In genomic region chr14:57970594-57970993, GRCh38 we compare ENCODE assay signal across 17 cellular contexts.
DNase-seq lines count a peak whose midpoint lies in the region; ATAC-seq, FAIRE-seq and TF ChIP-seq lines count a peak whose summit lies in the region.
"Had no signal": no experiment of that assay in that cellular context is flagged by ENCODE, and none has a peak within 500 bp of the region (broad histone marks: within the 10 kb centered on the region; RNA-seq: fewer than 3 reads in every experiment).

No MANE protein-coding gene starts in this region.

- H3K4me3 ChIP-seq in right cardiac atrium (ENCODE audit: low read length) = no peak overlapping the region
- no peak overlapping the region for H3K4me3 ChIP-seq in thyroid gland (replicated peaks in 1 of 3)
- H3K4me3 ChIP-seq: A549, GM12878, GM23248, HAP-1 had no signal

- H3K9me3 ChIP-seq in right cardiac atrium (ENCODE audit: control insufficient read depth, low read length) (no peaks in the 10 kb centered on the region), thyroid gland (no peaks in the 10 kb centered on the region)
- H3K9me3 ChIP-seq: A549, HAP-1 had no signal

- no peak for TF ChIP-seq CTCF in thyroid gland (IDR thresholded peaks at IDR 0.05)

- H3K4me1 ChIP-seq in right cardiac atrium (ENCODE audit: control insufficient read depth, insufficient read depth, low read length) (no peaks in the 10 kb centered on the region), thyroid gland (peaks cover 6 to 14% of the 10 kb centered on the region in 2 donors)
- H3K4me1 ChIP-seq: A549 had no signal

- no peaks in the 10 kb centered on the region for H3K36me3 ChIP-seq in thyroid gland
- H3K36me3 ChIP-seq: HAP-1 had no signal

- FAIRE-seq in GM12892 (lab: Jason Lieb, UNC) = no peak
- FAIRE-seq: A549, GM12878, GM19239 had no signal

- peak; percentile 49 to 65 for ATAC-seq in right cardiac atrium
- ATAC-seq in Right ventricle myocardium superior (ENCODE audit: poor library complexity) = no peak
- no peak for ATAC-seq in HG03439 (IDR thresholded peaks at IDR 0.05; ENCODE audit: unreplicated experiment)
- ATAC-seq: A549 had no signal

- DNase-seq in NCI-H1105 treated with DMSO at 0.1 percent for 48 hours (lab: John Stamatoyannopoulos, UW) = peak; percentile 5
- DNase-seq in NCI-H1105 (lab: John Stamatoyannopoulos, UW) = no peak
- no peak for DNase-seq in right cardiac atrium
- no peak for DNase-seq in Right ventricle myocardium superior
- DNase-seq in thyroid gland = peak; percentile 10 to 16
- DNase-seq in GM12892 (ENCODE audit: insufficient read length) = no peak
- DNase-seq: AML-193; CD4-positive, alpha-beta memory T cell; DMS153; DMS79; GM23248 had no signal

- intact Hi-C loops in right cardiac atrium (cut with DNase I) (no loop called here), Right ventricle myocardium superior (cut with DNase I) (no loop called here), thyroid gland (cut with DNase I) (no loop called here)

- H3K27me3 ChIP-seq in right cardiac atrium (ENCODE audit: control insufficient read depth, insufficient read depth) (no peaks in the 10 kb centered on the region), thyroid gland (no peaks in the 10 kb centered on the region)

- H3K27ac ChIP-seq in right cardiac atrium (ENCODE audit: low read length) (no peak overlapping the region), thyroid gland (no peak overlapping the region)
- H3K27ac ChIP-seq: 22Rv1, A549, GM23248 had no signal

- WGBS in right cardiac atrium = 38% methylated on average over 3 of the region's 3 CpGs
- 60 to 64% methylated on average over 3 of the region's 3 CpGs for WGBS in thyroid gland, 2 donors

- TF ChIP-seq POLR2A in thyroid gland (IDR thresholded peaks at IDR 0.05) (no peak), GM12892 (IDR thresholded peaks at IDR 0.05; ENCODE audit: low read depth, low read length) (no peak)

Comparison
In these comparisons a context has a peak if more than half of its experiments do, and no peak if none do; other contexts are left out.
1. DNase-seq: peak in NCI-H1105 treated with DMSO at 0.1 percent for 48 hours (single experiment) and thyroid gland (2 of 2); none in NCI-H1105 (single experiment), right cardiac atrium (0 of 3), Right ventricle myocardium superior (single experiment) and GM12892 (single experiment).
2. ATAC-seq: peak in right cardiac atrium (2 of 2); none in Right ventricle myocardium superior (single experiment) and HG03439 (single experiment).